8 cellular contexts compared by ENCODE assay signal in the genomic region with DNA sequence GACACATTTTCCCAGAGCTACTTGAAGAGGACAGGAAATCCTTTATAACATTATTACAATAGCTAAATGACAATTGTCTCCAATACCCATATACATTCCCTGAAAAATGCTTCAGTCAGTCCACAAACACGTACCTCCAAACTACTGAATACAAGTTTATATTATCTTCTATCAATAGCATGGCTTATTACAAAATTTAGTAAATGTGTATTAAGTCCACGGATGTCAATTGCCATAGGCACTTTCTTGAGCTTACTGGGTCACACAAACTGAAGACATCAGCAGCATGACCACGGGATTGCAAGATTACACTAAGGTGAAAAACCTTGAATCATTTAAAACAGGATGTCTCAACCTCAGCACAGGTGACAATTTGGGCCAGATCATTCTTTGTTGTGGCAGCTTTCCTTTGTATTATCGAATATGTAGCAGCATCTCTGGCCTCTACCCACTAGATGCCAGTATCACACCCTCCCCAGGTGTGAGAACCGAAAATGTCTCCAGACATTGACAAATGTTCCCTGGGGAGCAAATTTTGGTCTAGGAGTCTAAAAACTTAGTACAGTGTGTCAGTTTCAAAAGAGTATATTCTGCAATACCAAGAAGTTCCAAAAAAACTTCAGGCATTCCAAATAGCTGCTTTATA. TPM values are rescaled to one million over a fixed set of nuclear protein-coding genes. Genes with fewer than 3 reads are reported as not detected.
DNase-seq lines count a peak whose midpoint lies in the region; ATAC-seq lines count a peak whose summit lies in the region.

No MANE protein-coding gene starts in this region.

- H3K4me3 Mint-ChIP-seq in central memory CD8-positive, alpha-beta T cell, result peak overlapping the region; percentile 88
- peak overlapping the region; percentile 97 for H3K4me3 Mint-ChIP-seq in natural killer cell treated with Interleukin-12 subunit alpha and Interleukin-12 subunit beta and Interleukin-15 and Interleukin-18, amount 100 ng/mL, for 72 hours

- peak overlapping the region; percentile 95 for H3K27ac Mint-ChIP-seq in central memory CD8-positive, alpha-beta T cell (ENCODE audit: low read depth)
- H3K27ac Mint-ChIP-seq in natural killer cell treated with Interleukin-12 subunit alpha and Interleukin-12 subunit beta and Interleukin-15 and Interleukin-18, amount 100 ng/mL, for 72 hours, result peak overlapping the region; percentile 88 to 93

- H3K9me3 Mint-ChIP-seq in central memory CD8-positive, alpha-beta T cell, result no peaks in the 10 kb centered on the region
- H3K9me3 Mint-ChIP-seq in natural killer cell treated with Interleukin-12 subunit alpha and Interleukin-12 subunit beta and Interleukin-15 and Interleukin-18, amount 100 ng/mL, for 72 hours, result no peaks in the 10 kb centered on the region

- DNase-seq in CD1c-positive myeloid dendritic cell (ENCODE audit: extremely low spot score) (peak; percentile 39), T follicular helper cell (ENCODE audit: low read depth) (peak; percentile 43), dedifferentiated amniotic fluid mesenchymal stem cell (ENCODE audit: extremely low spot score) (no peak), AG20443 (ENCODE audit: low spot score) (no peak)
- DNase-seq in central memory CD8-positive, alpha-beta T cell (ENCODE audit: low spot score in 2 of 2), result peak; percentile 26 to 66
- no peak for DNase-seq in natural killer cell treated with Interleukin-12 subunit alpha and Interleukin-12 subunit beta and Interleukin-15 and Interleukin-18, amount 100 ng/mL, for 72 hours (ENCODE audit: low spot score)

- peaks cover 58% of the 10 kb centered on the region for H3K4me1 Mint-ChIP-seq in central memory CD8-positive, alpha-beta T cell
- H3K4me1 Mint-ChIP-seq in natural killer cell treated with Interleukin-12 subunit alpha and Interleukin-12 subunit beta and Interleukin-15 and Interleukin-18, amount 100 ng/mL, for 72 hours (ENCODE audit: low read depth in 2 of 2), result peaks cover 35 to 49% of the 10 kb centered on the region in 2 donors

- H3K27me3 Mint-ChIP-seq in central memory CD8-positive, alpha-beta T cell, result no peaks in the 10 kb centered on the region
- no peaks in the 10 kb centered on the region for H3K27me3 Mint-ChIP-seq in natural killer cell treated with Interleukin-12 subunit alpha and Interleukin-12 subunit beta and Interleukin-15 and Interleukin-18, amount 100 ng/mL, for 72 hours

- ATAC-seq in GM19025 (IDR thresholded peaks at IDR 0.05; ENCODE audit: low read depth, unreplicated experiment), result peak; percentile 25
- ATAC-seq in HG03139 (IDR thresholded peaks at IDR 0.05; ENCODE audit: unreplicated experiment), result peak; percentile 37
- peak; percentile 70 for ATAC-seq in central memory CD8-positive, alpha-beta T cell (replicated peaks; ENCODE audit: extremely low read depth, poor library complexity, severe bottlenecking)
- ATAC-seq in natural killer cell treated with Interleukin-12 subunit alpha and Interleukin-12 subunit beta and Interleukin-15 and Interleukin-18, amount 100 ng/mL, for 72 hours, result peak; percentile 2 to 17

- H3K36me3 Mint-ChIP-seq in central memory CD8-positive, alpha-beta T cell (ENCODE audit: insufficient read depth), result peaks cover 20% of the 10 kb centered on the region
- H3K36me3 Mint-ChIP-seq in natural killer cell treated with Interleukin-12 subunit alpha and Interleukin-12 subunit beta and Interleukin-15 and Interleukin-18, amount 100 ng/mL, for 72 hours, result no peaks in the 10 kb centered on the region

RNA-seq across cellular contexts. Expression of a gene that starts 1.4 kb away (rescaled TPM):
- 100 to 1,000 TPM; 149 to 211 TPM for total RNA-seq in natural killer cell treated with Interleukin-12 subunit alpha and Interleukin-12 subunit beta and Interleukin-15 and Interleukin-18, amount 100 ng/mL, for 72 hours

RNA-seq across cellular contexts. Expression of a gene that starts 46.3 kb away (rescaled TPM):
- total RNA-seq in natural killer cell treated with Interleukin-12 subunit alpha and Interleukin-12 subunit beta and Interleukin-15 and Interleukin-18, amount 100 ng/mL, for 72 hours, result 10 to 100 TPM; 11.4 to 18.7 TPM

Comparison
In these comparisons a context has a peak if more than half of its experiments do, and no peak if none do; other contexts are left out.
1. DNase-seq: peak in CD1c-positive myeloid dendritic cell (single experiment), T follicular helper cell (single experiment) and central memory CD8-positive, alpha-beta T cell (2 of 2); none in natural killer cell treated with Interleukin-12 subunit alpha and Interleukin-12 subunit beta and Interleukin-15 and Interleukin-18, amount 100 ng/mL, for 72 hours (single experiment), dedifferentiated amniotic fluid mesenchymal stem cell (single experiment) and AG20443 (single experiment).
2. ATAC-seq: peak in every context shown above with its lines; median percentile 70 in central memory CD8-positive, alpha-beta T cell; 37 in HG03139; 25 in GM19025; 10 in natural killer cell treated with Interleukin-12 subunit alpha and Interleukin-12 subunit beta and Interleukin-15 and Interleukin-18, amount 100 ng/mL, for 72 hours.